Comparison of ENCODE assay signal across 8 cellular contexts in the genomic region with DNA sequence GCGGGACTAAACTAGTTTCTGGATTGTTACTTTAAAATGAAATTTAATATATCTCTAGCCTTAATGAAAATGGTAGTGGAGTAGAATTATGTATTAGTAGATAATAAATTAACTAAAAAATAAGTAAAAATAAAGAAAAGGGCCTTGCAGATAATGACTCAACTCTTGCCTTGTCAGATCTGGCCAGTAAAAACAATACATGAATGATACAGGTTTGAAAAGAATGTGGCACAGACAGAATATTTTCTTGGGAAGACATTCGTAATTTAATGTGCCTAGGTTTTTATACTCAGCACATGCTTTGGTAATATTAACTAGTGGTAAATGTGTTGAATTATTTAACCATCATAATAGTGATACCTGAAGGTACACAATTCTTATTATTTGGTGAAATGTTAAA. TPM values are rescaled to one million over a fixed set of nuclear protein-coding genes. Genes with fewer than 3 reads are reported as not detected.
A peak's percentile ranks its signal among the peaks of the same experiment; 100 is the strongest.
DNase-seq lines count a peak whose midpoint lies in the region; ATAC-seq, FAIRE-seq and TF ChIP-seq lines count a peak whose summit lies in the region.

No MANE protein-coding gene starts in this region.

- in situ Hi-C loops in Panc1 (cut with HindIII; ENCODE audit: low pct_unique_long_range_greater_than_20kb, low sequenced_read_pairs), result no loop called here

- H4K8ac ChIP-seq in H1 (ENCODE audit: extremely low read depth, insufficient read depth, low read length), result no peak overlapping the region

- H3K4me1 ChIP-seq in Panc1 (ENCODE audit: control insufficient read depth, insufficient read depth, low read length) (peaks cover 32% of the 10 kb centered on the region), H1 (replicated peaks in 1 of 4; ENCODE audit: control insufficient read depth in 3 of 4, insufficient read depth in 4 of 4, low read length in 3 of 4) (peaks cover 0 to 35% (median 4%) of the 10 kb centered on the region in 4 experiments; a peak in 4 of 7 replicates), neural progenitor cell (peaks cover 60% of the 10 kb centered on the region)

- FAIRE-seq in G401.6 (lab: Jason Lieb, UNC) (peak; percentile 74), H1 (lab: Jason Lieb, UNC) (no peak)

- no peaks in the 10 kb centered on the region for H3K23me2 ChIP-seq in H1 (ENCODE audit: low read depth, low read length)

- H3K4me3 ChIP-seq in Panc1 (ENCODE audit: low read depth in 2 of 2, low read length in 2 of 2) (no peak overlapping the region), H1 (ENCODE audit: extremely low read depth in 1 of 4, insufficient read depth in 2 of 4, low read depth in 3 of 4, low read length in 4 of 4) (peak overlapping the region in 1 of 4 experiments; percentile 25; a peak in 1 of 8 replicates), neural progenitor cell (peak overlapping the region; percentile 19)

- H2BK5ac ChIP-seq in H1 (ENCODE audit: low read depth, low read length), result no peak overlapping the region

- H3K56ac ChIP-seq in H1 (replicated peaks; ENCODE audit: insufficient read length, low read depth, low read length), result no peak overlapping the region

- no peak overlapping the region for H2BK15ac ChIP-seq in H1 (ENCODE audit: low read length)

- peak overlapping the region; percentile 14 to 16; a peak in 3 of 4 replicates for H3K4me2 ChIP-seq in H1 (ENCODE audit: insufficient read depth in 1 of 2, low read depth in 2 of 2, low read length in 2 of 2)
- peak overlapping the region; percentile 59 for H3K4me2 ChIP-seq in neural progenitor cell

- POLR2A ChIA-PET in Panc1 (lab: Charles Lee) (no interaction called here), H1 (lab: Charles Lee; ENCODE audit: partially characterized antibody) (interaction anchor here (1.7 to 1.9 kb wide), 2 partner anchors 9 to 136 kb away, joined by 12 to 15 read pairs; no protein-coding TSS in a partner anchor)

- no peaks in the 10 kb centered on the region for H3K79me1 ChIP-seq in H1 (ENCODE audit: low read depth, low read length)

- H3K27me3 Mint-ChIP-seq in neural progenitor cell (ENCODE audit: insufficient read depth, low read depth), result no peaks in the 10 kb centered on the region

- H4K20me1 ChIP-seq in H1 (replicated peaks in 1 of 2; ENCODE audit: control insufficient read depth in 1 of 2, insufficient read depth in 2 of 2, low read length in 2 of 2) (peaks cover 3 to 5% of the 10 kb centered on the region in 2 experiments), neural progenitor cell (ENCODE audit: low read depth) (no peaks in the 10 kb centered on the region)

- no peak overlapping the region for H3K4ac ChIP-seq in H1 (replicated peaks; ENCODE audit: insufficient read length, low read depth, low read length)

- peaks cover 70% of the 10 kb centered on the region for H3K36me3 Mint-ChIP-seq in neural progenitor cell

- H3K27me3 ChIP-seq in Panc1 (ENCODE audit: control insufficient read depth, insufficient read depth, low read length) (no peaks in the 10 kb centered on the region), H1 (replicated peaks in 1 of 4; ENCODE audit: control insufficient read depth in 3 of 4, extremely low read depth in 1 of 4, insufficient read depth in 3 of 4, low read length in 3 of 4) (no peaks in the 10 kb centered on the region), neural progenitor cell (no peaks in the 10 kb centered on the region)

- no peak overlapping the region for H4K5ac ChIP-seq in H1 (ENCODE audit: insufficient read length, low read depth, low read length)

- ATAC-seq in Panc1, result no peak

- H3K36me3 ChIP-seq in Panc1 (ENCODE audit: control insufficient read depth, insufficient read depth, low read length) (no peaks in the 10 kb centered on the region; the same call in 1 of the 2 replicates), H1 (ENCODE audit: control insufficient read depth in 2 of 4, insufficient read depth in 4 of 4, low read length in 3 of 4) (no peaks in the 10 kb centered on the region; a peak in 1 of 8 replicates), neural progenitor cell (peaks cover 9% of the 10 kb centered on the region)

- intact Hi-C loops in Panc1 (cut with micrococcal nuclease; ENCODE audit: unreplicated experiment), result loop anchor here (10.0 kb wide), 1 partner anchor 139 kb away; no protein-coding TSS in a partner anchor

- TF ChIP-seq RAD21 in H1 (IDR thresholded peaks at IDR 0.05 in 1 of 2, conservative IDR thresholded peaks at IDR 0.05 in 1 of 2; ENCODE audit: low read depth in 2 of 2, low read length in 2 of 2), result no peak

- 88% methylated on average over 2 of the region's 2 CpGs; no CpG with 5 or more reads in 1 of the 2 experiments for WGBS in H1 (ENCODE audit: extremely low coverage in 1 of 2, insufficient coverage in 1 of 2, insufficient read length in 1 of 2, insufficient replicate concordance in 2 of 2, low coverage in 1 of 2, low lambda C conversion rate in 2 of 2, missing lambda C conversion rate in 1 of 2), 2 experiments

- H3K4me1 Mint-ChIP-seq in neural progenitor cell, result no peaks in the 10 kb centered on the region

- H3K4me3 Mint-ChIP-seq in neural progenitor cell, result no peak overlapping the region

- no peak overlapping the region for H2BK120ac ChIP-seq in H1 (replicated peaks; ENCODE audit: low read depth, low read length)

- H2BK20ac ChIP-seq in H1 (ENCODE audit: low read length), result no peak overlapping the region

- peaks cover 47% of the 10 kb centered on the region for H3F3A ChIP-seq in neural progenitor cell (ENCODE audit: low read depth)

- TF ChIP-seq CTCF in Panc1 (IDR thresholded peaks at IDR 0.05), result no peak
- no peak for TF ChIP-seq CTCF in H1 (IDR thresholded peaks at IDR 0.05; ENCODE audit: control extremely low read depth in 1 of 3, insufficient read depth in 1 of 3, low read depth in 1 of 3, low read length in 3 of 3)
- no peak for TF ChIP-seq CTCF in neural progenitor cell (IDR thresholded peaks at IDR 0.05)

- H3K9ac ChIP-seq in H1 (replicated peaks in 1 of 4; ENCODE audit: extremely low read depth in 1 of 4, low read depth in 3 of 4, low read length in 3 of 4) (peak overlapping the region in 1 of 4 experiments; percentile 49; a peak in 1 of 7 replicates), neural progenitor cell (no peak overlapping the region)

- H3K18ac ChIP-seq in H1 (ENCODE audit: extremely low read depth, low read length), result no peak overlapping the region

- no peak overlapping the region for H3K23ac ChIP-seq in H1 (ENCODE audit: insufficient read length)

- peaks cover 1% of the 10 kb centered on the region; the same call in 1 of the 2 replicates for H3K9me3 ChIP-seq in Panc1 (ENCODE audit: control insufficient read depth, insufficient read depth, low read depth, low read length)
- H3K9me3 ChIP-seq in H1 (ENCODE audit: insufficient read depth in 2 of 2, low read depth in 1 of 2, low read length in 1 of 2), result no peaks in the 10 kb centered on the region; a peak in 1 of 4 replicates
- peaks cover 4% of the 10 kb centered on the region for H3K9me3 ChIP-seq in neural progenitor cell (ENCODE audit: low read depth)

- no peak for TF ChIP-seq EP300 in H1 (IDR thresholded peaks at IDR 0.05; ENCODE audit: borderline replicate concordance in 1 of 2, low read depth in 2 of 2, low read length in 2 of 2)

- no peak overlapping the region for H4K91ac ChIP-seq in H1 (replicated peaks; ENCODE audit: insufficient read length, low read length)

- no peak overlapping the region for H3K27ac Mint-ChIP-seq in neural progenitor cell

- TF ChIP-seq POLR2A in H1 (IDR thresholded peaks at IDR 0.05; ENCODE audit: control extremely low read depth in 1 of 2, low read depth in 2 of 2, low read length in 2 of 2), result no peak

- no peak overlapping the region for H2BK12ac ChIP-seq in H1 (ENCODE audit: low read depth, low read length)

- no peak overlapping the region for H3K14ac ChIP-seq in H1 (ENCODE audit: insufficient read length)

- peak overlapping the region; percentile 82; the same call in 1 of the 2 replicates for H3K27ac ChIP-seq in Panc1 (ENCODE audit: low read length)
- no peak overlapping the region for H3K27ac ChIP-seq in H1 (ENCODE audit: low read depth, low read length)
- H3K27ac ChIP-seq in neural progenitor cell, result peak overlapping the region; percentile 93

- DNase-seq in Panc1 (ENCODE audit: low read depth, low spot score) (no peak), H1 (ENCODE audit: low read depth in 1 of 2, low spot score in 2 of 2) (no peak), neural progenitor cell (ENCODE audit: low spot score) (no peak), SW480 (ENCODE audit: low spot score) (no peak), islet precursor cell (no peak), NCI-H1417 (lab: John Stamatoyannopoulos, UW) (no peak), NCI-H226 (no peak)

- CTCF ChIA-PET in Panc1 (lab: Charles Lee), result no interaction called here
- CTCF ChIA-PET in H1 (lab: Charles Lee; ENCODE audit: partially characterized antibody), result interaction anchor here (1.0 to 2.2 kb wide), 10 partner anchors 9 to 156 kb away, joined by 3 to 13 read pairs (median 3); no protein-coding TSS in a partner anchor

- no TSS peak for BruUV-seq in Panc1 (replicated peaks; lab: Mats Ljungman, UMichigan)

- H3K9me3 Mint-ChIP-seq in neural progenitor cell, result peaks cover 75% of the 10 kb centered on the region

- peaks cover 19 to 99% of the 10 kb centered on the region in 2 experiments; a peak in 3 of 4 replicates for H3K79me2 ChIP-seq in H1 (ENCODE audit: control insufficient read depth in 1 of 2, insufficient read depth in 2 of 2, low read length in 2 of 2)
- H3K79me2 ChIP-seq in neural progenitor cell (ENCODE audit: low read depth), result peaks cover 100% of the 10 kb centered on the region

- H2AK5ac ChIP-seq in H1 (ENCODE audit: low read depth, low read length), result no peak overlapping the region

- H2AFZ ChIP-seq in H1 (ENCODE audit: low read length) (no peak overlapping the region), neural progenitor cell (replicated peaks) (no peak overlapping the region)

TF ChIP-seq in H1, 55 proteins besides CTCF, POLR2A, EP300 and RAD21 (continues in another document):
- TF ChIP-seq KDM4A (IDR thresholded peaks at IDR 0.05; ENCODE audit: low read depth, low read length, severe bottlenecking), result no peak
- TF ChIP-seq POLR2AphosphoS5 (IDR thresholded peaks at IDR 0.05; ENCODE audit: low read depth, low read length), result no peak
- TF ChIP-seq CBX8 (IDR thresholded peaks at IDR 0.05; ENCODE audit: borderline replicate concordance, low read depth, low read length), result no peak
- TF ChIP-seq JUND (IDR thresholded peaks at IDR 0.05; ENCODE audit: low read length), result no peak
- TF ChIP-seq CBX5 (IDR thresholded peaks at IDR 0.05; ENCODE audit: low read depth, low read length), result no peak

RNA-seq across cellular contexts. Expression of gene ATF7IP, which starts 28.3 kb away (rescaled TPM):
- 25.4 TPM for total RNA-seq in Panc1 (2021; ENCODE audit: unreplicated experiment)
- 9.7 TPM for polyA plus RNA-seq in Panc1 (2012; ENCODE audit: insufficient read length)
- 148 and 149 TPM in 2 replicates for total RNA-seq in H1 (2021; fragmentation: NEBNext Ultra II Directional; extraction: Animal tissue kit (Norgen Biotek cat#: 25700))
- 34.2 and 47.1 TPM in 2 replicates for polyA plus RNA-seq in H1 (2011; rRNA removed)
- 30.2 TPM for polyA plus RNA-seq in H1 (2011; cell fraction: cytosol; rRNA removed)
- polyA plus RNA-seq in H1 (2011; cell fraction: nucleus; rRNA removed), result 58.7 TPM
- polyA plus RNA-seq in H1 (2012, experiment 1 of 2), result 30.0 to 46.2 TPM (median 35.6 TPM) in 4 replicates
- polyA plus RNA-seq in H1 (2012, experiment 2 of 2), result 1.7 TPM
- 38.2 TPM for polyA plus RNA-seq in H1 (2013, experiment 1 of 2)
- polyA plus RNA-seq in H1 (2013, experiment 2 of 2), result 37.4 TPM
- polyA minus RNA-seq in H1 (2011; rRNA and poly(A)+ RNA removed), result 118 and 132 TPM in 2 replicates
- polyA minus RNA-seq in H1 (2011; cell fraction: cytosol; rRNA and poly(A)+ RNA removed), result 81.7 TPM
- 149 TPM for polyA minus RNA-seq in H1 (2011; cell fraction: nucleus; rRNA and poly(A)+ RNA removed)
- 130 and 187 TPM in 2 replicates for total RNA-seq in neural progenitor cell (ENCODE audit: low replicate concordance)
